Comparison of ENCODE assay signal across 8 cellular contexts in the genomic region with DNA sequence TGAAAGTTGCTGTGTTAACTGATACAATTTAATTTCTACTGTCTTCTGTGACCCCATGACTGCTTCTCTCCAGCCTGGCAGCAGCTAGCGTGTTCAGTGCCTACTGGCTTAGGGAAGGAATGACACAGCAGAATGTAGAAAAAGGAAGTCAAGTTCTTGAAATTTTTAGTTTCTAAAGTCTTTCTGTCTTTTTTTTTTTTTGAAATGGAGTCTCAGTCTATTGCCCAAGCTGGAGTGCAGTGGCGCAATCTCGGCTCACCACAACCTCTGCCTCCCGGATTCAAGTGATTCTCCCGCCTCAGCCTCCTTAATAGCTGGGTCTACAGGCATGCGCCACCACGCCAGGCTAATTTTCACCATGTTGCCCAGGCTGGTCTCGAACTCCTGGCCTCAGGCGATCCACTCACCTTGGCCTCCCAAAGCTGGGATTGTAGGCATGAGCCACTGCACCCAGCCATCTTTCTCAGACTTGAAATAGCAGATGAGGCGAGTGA. TPM values are rescaled to one million over a fixed set of nuclear protein-coding genes. Genes with fewer than 3 reads are reported as not detected.
DNase-seq lines count a peak whose midpoint lies in the region; FAIRE-seq and TF ChIP-seq lines count a peak whose summit lies in the region.

No MANE protein-coding gene starts in this region.

- no peaks in the 10 kb centered on the region for H3K79me2 ChIP-seq in SK-N-SH (ENCODE audit: insufficient read depth)

- no peaks in the 10 kb centered on the region for H3K27me3 ChIP-seq in ascending aorta
- no peaks in the 10 kb centered on the region for H3K27me3 ChIP-seq in SK-N-SH (ENCODE audit: insufficient read depth)

- POLR2A ChIA-PET in SK-N-SH (lab: Yijun Ruan, JAX), result no interaction called here

- peak; percentile 15 for FAIRE-seq in GM18507 (lab: Jason Lieb, UNC)

- TF ChIP-seq EP300 in SK-N-SH (IDR thresholded peaks at IDR 0.05; ENCODE audit: borderline replicate concordance in 1 of 2, low read depth in 1 of 2, low read length in 1 of 2), result no peak

- H3K36me3 ChIP-seq in ascending aorta, result no peaks in the 10 kb centered on the region
- H3K36me3 ChIP-seq in SK-N-SH (replicated peaks in 1 of 2; ENCODE audit: control insufficient read depth in 1 of 2, insufficient read depth in 2 of 2, low read length in 1 of 2), result no peaks in the 10 kb centered on the region

- H3K9me2 ChIP-seq in SK-N-SH, result no peaks in the 10 kb centered on the region

- no peaks in the 10 kb centered on the region for H3F3A ChIP-seq in SK-N-SH (replicated peaks; ENCODE audit: insufficient read depth)

- no peaks in the 10 kb centered on the region for H3K9me3 ChIP-seq in ascending aorta
- H3K9me3 ChIP-seq in SK-N-SH, result no peaks in the 10 kb centered on the region

- peak overlapping the region; percentile 52 to 66 for H3K27ac ChIP-seq in ascending aorta
- H3K27ac ChIP-seq in SK-N-SH (ENCODE audit: low read depth in 2 of 2, low read length in 1 of 2), result no peak overlapping the region

- no peak overlapping the region for H3K4me2 ChIP-seq in SK-N-SH

- CTCF ChIA-PET in SK-N-SH (lab: Yijun Ruan, JAX), result interaction anchor here (2.0 kb wide), 2 partner anchors 18 to 124 kb away, joined by 5 read pairs; no protein-coding TSS in a partner anchor

- WGBS in SK-N-SH (ENCODE audit: low lambda C conversion rate), result 94% methylated on average over 10 of the region's 10 CpGs

- DNase-seq in GM18507 (ENCODE audit: extremely low spot score, insufficient read length, low read depth) (no peak), Kasumi-1 (lab: John Stamatoyannopoulos, UW) (peak; percentile 84 to 91), ascending aorta (ENCODE audit: low spot score in 2 of 2) (peak; percentile 18 to 81), myocyte (ENCODE audit: low read depth) (peak; percentile 58), T-helper 9 cell (no peak), SK-N-SH (no peak), iPS-NIHi11 (ENCODE audit: low spot score) (no peak)
- no peak for DNase-seq in stimulated activated CD4-positive, alpha-beta T cell treated with anti-CD3 and anti-CD28 coated beads, Interleukin-4, amount 100 ng/mL, for 4 hours

- H3K4me1 ChIP-seq in ascending aorta, result peaks cover 0 to 2% of the 10 kb centered on the region in 2 donors
- H3K4me1 ChIP-seq in SK-N-SH (ENCODE audit: control insufficient read depth in 1 of 2, insufficient read depth in 2 of 2, low read depth in 1 of 2, low read length in 1 of 2), result no peaks in the 10 kb centered on the region

- no peak overlapping the region for H3K9ac ChIP-seq in SK-N-SH

- no peaks in the 10 kb centered on the region for H4K20me1 ChIP-seq in SK-N-SH (ENCODE audit: insufficient read depth)

- TF ChIP-seq RAD21 in SK-N-SH (IDR thresholded peaks at IDR 0.05; ENCODE audit: low read length), result no peak

- intact Hi-C loops in ascending aorta (cut with DNase I), result no loop called here

- H3K4me3 ChIP-seq in ascending aorta (no peak overlapping the region), SK-N-SH (ENCODE audit: low read depth in 2 of 2, low read length in 1 of 2) (no peak overlapping the region)

- TF ChIP-seq CTCF in ascending aorta (IDR thresholded peaks at IDR 0.05) (no peak), SK-N-SH (IDR thresholded peaks at IDR 0.05) (no peak)

- no peak overlapping the region for H2AFZ ChIP-seq in SK-N-SH (ENCODE audit: low read depth)

TF ChIP-seq in SK-N-SH, 30 proteins besides CTCF, POLR2A, EP300 and RAD21:
- TF ChIP-seq RFX5 (IDR thresholded peaks at IDR 0.05; ENCODE audit: low read length) (no peak), ELF1 (IDR thresholded peaks at IDR 0.05) (no peak), TAF1 (IDR thresholded peaks at IDR 0.05; ENCODE audit: borderline replicate concordance, low read depth, low read length) (no peak), MXI1 (IDR thresholded peaks at IDR 0.05; ENCODE audit: low read depth, low read length) (no peak), FOXM1 (IDR thresholded peaks at IDR 0.05; ENCODE audit: low read depth) (no peak), GABPA (IDR thresholded peaks at IDR 0.05; ENCODE audit: low read depth) (no peak)
- TF ChIP-seq, protein P1, sequence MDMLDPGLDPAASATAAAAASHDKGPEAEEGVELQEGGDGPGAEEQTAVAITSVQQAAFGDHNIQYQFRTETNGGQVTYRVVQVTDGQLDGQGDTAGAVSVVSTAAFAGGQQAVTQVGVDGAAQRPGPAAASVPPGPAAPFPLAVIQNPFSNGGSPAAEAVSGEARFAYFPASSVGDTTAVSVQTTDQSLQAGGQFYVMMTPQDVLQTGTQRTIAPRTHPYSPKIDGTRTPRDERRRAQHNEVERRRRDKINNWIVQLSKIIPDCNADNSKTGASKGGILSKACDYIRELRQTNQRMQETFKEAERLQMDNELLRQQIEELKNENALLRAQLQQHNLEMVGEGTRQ (IDR thresholded peaks at IDR 0.05; ENCODE audit: borderline replicate concordance, low read depth, low read length), result no peak

RNA-seq across cellular contexts. Expression of a gene that starts 32.4 kb away (rescaled TPM):
- total RNA-seq in ascending aorta, result 114 TPM
- 113 and 120 TPM in 2 replicates for total RNA-seq in myocyte
- 136 TPM for polyA plus RNA-seq in myocyte (2012)
- 165 and 201 TPM in 2 replicates for polyA plus RNA-seq in SK-N-SH (2012; rRNA removed)
- 212 and 252 TPM in 2 replicates for polyA plus RNA-seq in SK-N-SH (2012; cell fraction: cytosol; rRNA removed)
- 42.0 and 62.2 TPM in 2 replicates for polyA plus RNA-seq in SK-N-SH (2012; cell fraction: nucleus; rRNA removed)

RNA-seq across cellular contexts. Expression of a gene that starts 39.3 kb away (rescaled TPM):
- total RNA-seq in ascending aorta, result 52.5 TPM
- 57.8 and 63.9 TPM in 2 replicates for total RNA-seq in myocyte
- 48.0 TPM for polyA plus RNA-seq in myocyte (2012)
- polyA plus RNA-seq in SK-N-SH (2012; rRNA removed), result 185 and 204 TPM in 2 replicates
- polyA plus RNA-seq in SK-N-SH (2012; cell fraction: cytosol; rRNA removed), result 197 and 205 TPM in 2 replicates
- 75.7 and 102 TPM in 2 replicates for polyA plus RNA-seq in SK-N-SH (2012; cell fraction: nucleus; rRNA removed)

RNA-seq across cellular contexts. Expression of a gene that starts 46.4 kb away (rescaled TPM):
- total RNA-seq in ascending aorta, result 41.4 TPM
- 29.2 and 43.0 TPM in 2 replicates for total RNA-seq in myocyte
- 25.9 TPM for polyA plus RNA-seq in myocyte (2012)
- 13.9 and 22.7 TPM in 2 replicates for polyA plus RNA-seq in SK-N-SH (2012; rRNA removed)
- 19.9 and 22.1 TPM in 2 replicates for polyA plus RNA-seq in SK-N-SH (2012; cell fraction: cytosol; rRNA removed)
- polyA plus RNA-seq in SK-N-SH (2012; cell fraction: nucleus; rRNA removed), result 6.1 and 12.3 TPM in 2 replicates

Comparison
In these comparisons a context has a peak if more than half of its experiments do, and no peak if none do; other contexts are left out.
1. DNase-seq: peak in Kasumi-1 (2 of 2), ascending aorta (2 of 2) and myocyte (single experiment); none in GM18507 (single experiment), T-helper 9 cell (single experiment), SK-N-SH (single experiment), stimulated activated CD4-positive, alpha-beta T cell treated with anti-CD3 and anti-CD28 coated beads, Interleukin-4, amount 100 ng/mL, for 4 hours (0 of 2) and iPS-NIHi11 (single experiment).
2. H3K27ac ChIP-seq: peak in ascending aorta (2 of 2); none in SK-N-SH (0 of 2).